Comparison of ENCODE assay signal across 8 cellular contexts in genomic region chr5:78964889-78965288, GRCh38. TPM values are rescaled to one million over a fixed set of nuclear protein-coding genes. Genes with fewer than 3 reads are reported as not detected.
DNase-seq lines count a peak whose midpoint lies in the region; ATAC-seq, FAIRE-seq and TF ChIP-seq lines count a peak whose summit lies in the region.

No MANE protein-coding gene starts in this region.

- H3K4ac ChIP-seq in mesenchymal stem cell (ENCODE audit: low read depth in 1 of 2, low read length in 2 of 2): no peak overlapping the region

- DNase-seq in AG09319 (ENCODE audit: extremely low read depth, low read depth) (no peak), H54 (ENCODE audit: insufficient read length, low spot score) (peak; percentile 6), NCI-H748 treated with DMSO at 0.1 percent for 48 hours (lab: John Stamatoyannopoulos, UW) (peak; percentile 26), colonic mucosa (no peak), mesenchymal stem cell (peak; percentile 79)

- peak; percentile 97 for FAIRE-seq in H54 (lab: Jason Lieb, UNC)

- no peak for TF ChIP-seq POLR2A in H54 (IDR thresholded peaks at IDR 0.05; ENCODE audit: low read depth, low read length)

- H3K9ac ChIP-seq in colonic mucosa (ENCODE audit: low read depth in 2 of 2, low read length in 2 of 2): no peak overlapping the region
- H3K9ac ChIP-seq in mesenchymal stem cell (ENCODE audit: low read length): no peak overlapping the region

- ATAC-seq in HG03460 (IDR thresholded peaks at IDR 0.05; ENCODE audit: unreplicated experiment) (no peak), HG02588 (IDR thresholded peaks at IDR 0.05; ENCODE audit: unreplicated experiment) (no peak), HG02852 (IDR thresholded peaks at IDR 0.05; ENCODE audit: unreplicated experiment) (no peak)

- no peak overlapping the region for H2AK5ac ChIP-seq in mesenchymal stem cell (ENCODE audit: low read length, severe bottlenecking)

- H3K14ac ChIP-seq in mesenchymal stem cell (ENCODE audit: low read length in 2 of 2): no peak overlapping the region

- no peak overlapping the region for H2AFZ ChIP-seq in mesenchymal stem cell (ENCODE audit: low read depth, low read length)

- H2BK15ac ChIP-seq in mesenchymal stem cell (ENCODE audit: low read depth, poor library complexity, severe bottlenecking): no peak overlapping the region

- H2BK5ac ChIP-seq in mesenchymal stem cell (ENCODE audit: low read depth, low read length, poor library complexity, severe bottlenecking): no peak overlapping the region

- intact Hi-C loops in colonic mucosa (cut with DNase I): loop anchor here (5.0 kb wide), 2 partner anchors 63 to 428 kb away; no protein-coding TSS in a partner anchor

- TF ChIP-seq CTCF in AG09319 (IDR thresholded peaks at IDR 0.05; ENCODE audit: low read depth, low read length) (peak; percentile 55), colonic mucosa (IDR thresholded peaks at IDR 0.05) (peak; percentile 47)

- H3K4me2 ChIP-seq in mesenchymal stem cell (ENCODE audit: low read length, poor library complexity, severe bottlenecking): no peak overlapping the region

- H3K18ac ChIP-seq in mesenchymal stem cell (ENCODE audit: low read depth in 1 of 2, low read length in 2 of 2): no peak overlapping the region

- H3K4me1 ChIP-seq in colonic mucosa: peaks cover 3% of the 10 kb centered on the region
- peaks cover under 1% of the 10 kb centered on the region for H3K4me1 ChIP-seq in mesenchymal stem cell (ENCODE audit: control insufficient read depth, insufficient read depth, low read depth, low read length)

- H3K27ac ChIP-seq in colonic mucosa (no peak overlapping the region), mesenchymal stem cell (ENCODE audit: low read length, poor library complexity, severe bottlenecking) (no peak overlapping the region)

- H3K4me3 ChIP-seq in colonic mucosa (no peak overlapping the region), mesenchymal stem cell (ENCODE audit: insufficient read depth in 1 of 2, low read depth in 1 of 2, low read length in 2 of 2) (no peak overlapping the region)

- H4K91ac ChIP-seq in mesenchymal stem cell (ENCODE audit: low read length): no peak overlapping the region

- 80% methylated on average over 1 of the region's 2 CpGs for WGBS in mesenchymal stem cell

- H3K36me3 ChIP-seq in colonic mucosa (no peaks in the 10 kb centered on the region), mesenchymal stem cell (ENCODE audit: control insufficient read depth in 1 of 2, insufficient read depth in 2 of 2, low read depth in 1 of 2, low read length in 2 of 2) (peaks cover 0 to 12% of the 10 kb centered on the region in 2 experiments)

- no peak overlapping the region for H4K8ac ChIP-seq in mesenchymal stem cell (ENCODE audit: low read length)

- no peak overlapping the region for H3K23ac ChIP-seq in mesenchymal stem cell (ENCODE audit: low read length in 2 of 2)

- H3K27me3 ChIP-seq in colonic mucosa: no peaks in the 10 kb centered on the region
- no peaks in the 10 kb centered on the region for H3K27me3 ChIP-seq in mesenchymal stem cell (ENCODE audit: control insufficient read depth in 1 of 2, insufficient read depth in 1 of 2, low read length in 2 of 2)

- no peak overlapping the region for H2BK12ac ChIP-seq in mesenchymal stem cell (ENCODE audit: low read length in 2 of 2)

- H3K9me3 ChIP-seq in colonic mucosa: no peaks in the 10 kb centered on the region
- H3K9me3 ChIP-seq in mesenchymal stem cell (ENCODE audit: control insufficient read depth, low read length): no peaks in the 10 kb centered on the region

- H3K79me1 ChIP-seq in mesenchymal stem cell (replicated peaks; ENCODE audit: low read length, poor library complexity, severe bottlenecking): no peaks in the 10 kb centered on the region

- H2BK120ac ChIP-seq in mesenchymal stem cell (ENCODE audit: low read depth, low read length): no peak overlapping the region

RNA-seq across cellular contexts. Expression of gene ARSB, which starts 20.2 kb away (rescaled TPM):
- 10 to 100 TPM; 10.1 to 11.4 TPM for total RNA-seq in colonic mucosa
- polyA plus RNA-seq in mesenchymal stem cell (2013, experiment 1 of 2): 22.6 TPM
- polyA plus RNA-seq in mesenchymal stem cell (2013, experiment 2 of 2): 23.2 TPM

Comparison
In these comparisons a context has a peak if more than half of its experiments do, and no peak if none do; other contexts are left out.
1. DNase-seq: peak in H54 (single experiment), NCI-H748 treated with DMSO at 0.1 percent for 48 hours (single experiment) and mesenchymal stem cell (single experiment); none in AG09319 (single experiment) and colonic mucosa (single experiment).